Comparison of ENCODE assay signal across 11 cellular contexts in the genomic region with DNA sequence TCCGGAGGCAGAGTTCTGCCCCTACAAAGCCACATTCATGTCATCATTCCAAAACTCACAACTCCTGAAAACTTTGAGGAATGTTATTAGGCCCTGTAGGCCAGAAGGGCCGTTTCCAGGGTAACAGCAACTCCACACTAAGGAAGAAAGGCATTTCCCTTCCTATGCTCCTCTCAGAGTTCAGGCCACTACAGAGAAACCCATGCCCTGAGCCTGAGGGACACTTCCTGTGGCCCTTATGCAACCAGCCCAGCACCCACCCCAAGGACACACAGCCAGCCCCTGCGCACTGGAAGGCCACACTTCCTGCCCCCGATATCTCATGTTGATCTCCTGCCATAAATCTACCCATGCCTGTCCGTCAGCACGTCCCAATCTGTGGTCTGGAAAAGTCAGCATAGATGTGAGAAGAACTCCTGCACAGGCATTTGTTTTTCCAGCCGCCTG.
DNase-seq lines count a peak whose midpoint lies in the region; ATAC-seq and TF ChIP-seq lines count a peak whose summit lies in the region.
"Had no signal": no experiment of that assay in that cellular context is flagged by ENCODE, and none has a peak within 500 bp of the region (broad histone marks: within the 10 kb centered on the region; RNA-seq: fewer than 3 reads in every experiment).

No MANE protein-coding gene starts in this region.

- peak overlapping the region in 5 of 12 donors; percentile 13 to 59 (median 42) for H3K27ac ChIP-seq in heart left ventricle
- H3K27ac ChIP-seq: testis had no signal

- no peaks in the 10 kb centered on the region for H3K36me3 ChIP-seq in heart left ventricle

- no peak for TF ChIP-seq POLR2A in heart left ventricle (IDR thresholded peaks at IDR 0.05)

- TF ChIP-seq CTCF in heart left ventricle (IDR thresholded peaks at IDR 0.05) (no peak), retinal pigment epithelial cell (conservative IDR thresholded peaks at IDR 0.05; ENCODE audit: low read depth, low read length) (no peak)

- peak in 3 of 4 donors; percentile 31 to 77 (median 56) for ATAC-seq in heart left ventricle
- no peak for ATAC-seq in HG03520 (IDR thresholded peaks at IDR 0.05; ENCODE audit: unreplicated experiment)
- no peak for ATAC-seq in HG03280 (IDR thresholded peaks at IDR 0.05; ENCODE audit: unreplicated experiment)

- H3K4me3 ChIP-seq in heart left ventricle (no peak overlapping the region), retinal pigment epithelial cell (ENCODE audit: low read length) (no peak overlapping the region)
- H3K4me3 ChIP-seq: testis had no signal

- DNase-seq in GM04504 (ENCODE audit: low read depth): peak; percentile 76
- peak; percentile 6 for DNase-seq in amniotic stem cell (lab: John Stamatoyannopoulos, UW)
- peak in 2 of 5 donors; percentile 20 to 22 for DNase-seq in heart left ventricle
- peak; percentile 58 for DNase-seq in retinal pigment epithelial cell (ENCODE audit: low read depth)
- DNase-seq in ecto neural progenitor cell (ENCODE audit: low spot score): no peak
- DNase-seq in GM19240 (ENCODE audit: insufficient read length, low spot score): no peak
- DNase-seq: DMS153, SHP77, testis had no signal

- H3K27me3 ChIP-seq in heart left ventricle: peaks cover 0 to 9% (median 0%) of the 10 kb centered on the region in 9 donors
- H3K27me3 ChIP-seq: testis had no signal

- H3K4me1 ChIP-seq in heart left ventricle: peaks cover 0 to 15% (median 4%) of the 10 kb centered on the region in 12 donors
- H3K4me1 ChIP-seq: testis had no signal

- no peaks in the 10 kb centered on the region for H3K9me3 ChIP-seq in heart left ventricle
- H3K9me3 ChIP-seq: testis had no signal

- WGBS in heart left ventricle, 4 donors: 39 to 69% (median 55%) methylated on average over 7 of the region's 7 CpGs

- intact Hi-C loops in heart left ventricle (cut with DNase I): loop anchor here in 1 of 10 donors (10.0 kb wide), 1 partner anchor 74 kb away; no protein-coding TSS in a partner anchor

Comparison
In these comparisons a context has a peak if more than half of its experiments do, and no peak if none do; other contexts are left out.
1. DNase-seq: peak in GM04504 (single experiment), amniotic stem cell (single experiment) and retinal pigment epithelial cell (single experiment); none in ecto neural progenitor cell (single experiment) and GM19240 (single experiment).
2. ATAC-seq: peak in heart left ventricle (3 of 4); none in HG03520 (single experiment) and HG03280 (single experiment).